In genomic region chr10:21145751-21146445, GRCh38 we compare ENCODE assay signal across 22 cellular contexts.
DNase-seq lines count a peak whose midpoint lies in the region; ATAC-seq, FAIRE-seq and TF ChIP-seq lines count a peak whose summit lies in the region.
"Had no signal": no experiment of that assay in that cellular context is flagged by ENCODE, and none has a peak within 500 bp of the region (broad histone marks: within the 10 kb centered on the region; RNA-seq: fewer than 3 reads in every experiment).

No MANE protein-coding gene starts in this region.

- H3K79me2 ChIP-seq in H1 (ENCODE audit: control insufficient read depth in 1 of 2, insufficient read depth in 2 of 2, low read length in 2 of 2) (no peaks in the 10 kb centered on the region; a peak in 1 of 4 replicates), mesendoderm (ENCODE audit: control insufficient read depth, insufficient read depth, low read length) (no peaks in the 10 kb centered on the region)

- TF ChIP-seq CTCF in WTC11 (IDR thresholded peaks at IDR 0.05) = no peak
- TF ChIP-seq CTCF in H1 (IDR thresholded peaks at IDR 0.05; ENCODE audit: control extremely low read depth in 1 of 3, insufficient read depth in 1 of 3, low read depth in 1 of 3, low read length in 3 of 3) = no peak

- no peak overlapping the region for H2BK12ac ChIP-seq in H1 (ENCODE audit: low read depth, low read length)

- 0 out of 8 replicates have a peak overlapping the region, but pooled peaks of 1 of the 4 experiments have one; percentile 5 for H3K4me3 ChIP-seq in H1 (ENCODE audit: extremely low read depth in 1 of 4, insufficient read depth in 2 of 4, low read depth in 3 of 4, low read length in 4 of 4)
- no peak overlapping the region for H3K4me3 ChIP-seq in mesendoderm (ENCODE audit: low read length)
- H3K4me3 ChIP-seq: GM12878, lung, psoas muscle had no signal

- TF ChIP-seq POLR2A in H1 (IDR thresholded peaks at IDR 0.05; ENCODE audit: control extremely low read depth in 1 of 2, low read depth in 2 of 2, low read length in 2 of 2) = no peak

- H3K36me3 ChIP-seq in H1 (ENCODE audit: control insufficient read depth in 2 of 4, insufficient read depth in 4 of 4, low read length in 3 of 4) (no peaks in the 10 kb centered on the region), mesendoderm (ENCODE audit: control insufficient read depth, insufficient read depth, low read length) (no peaks in the 10 kb centered on the region)

- DNase-seq in WTC11 (ENCODE audit: low spot score) (peak; percentile 39), H1 (ENCODE audit: low read depth in 1 of 2, low spot score in 2 of 2) (no peak), mesendoderm (peak; percentile 13), superior temporal gyrus (ENCODE audit: extremely low spot score) (peak; percentile 47), amniotic stem cell (lab: John Stamatoyannopoulos, UW) (no peak)
- DNase-seq: activated CD4-positive, alpha-beta T cell treated with anti-CD3 and anti-CD28 coated beads for 36 hours; CD8-positive, alpha-beta memory T cell; NCI-H1092 treated with DMSO at 0.1 percent for 48 hours; NCI-H2081 treated with DMSO at 0.1 percent for 48 hours; NCI-H526 treated with DMSO at 0.1 percent for 48 hours; psoas muscle; small intestine; stimulated activated naive CD4-positive, alpha-beta T cell treated with Interleukin-2 at 50 U/mL for 16 hours; SW 1271 had no signal

- WGBS in H1 (ENCODE audit: extremely low coverage in 1 of 2, insufficient coverage in 1 of 2, insufficient read length in 1 of 2, insufficient replicate concordance in 2 of 2, low coverage in 1 of 2, low lambda C conversion rate in 2 of 2, missing lambda C conversion rate in 1 of 2), 2 experiments = 59% methylated on average over 13 of the region's 13 CpGs; no CpG with 5 or more reads in 1 of the 2 experiments
- WGBS in mesendoderm (ENCODE audit: extremely low coverage, insufficient coverage, low lambda C conversion rate) = no CpG with 5 or more reads among the region's 13 CpGs

- no peaks in the 10 kb centered on the region for H3K27me3 Mint-ChIP-seq in WTC11 (ENCODE audit: low read depth)
- H3K27me3 Mint-ChIP-seq in activated T-helper 17 cell treated with anti-CD3 and anti-CD28 coated beads, Interleukin-2, amount 50 U/mL, for 72 hours = no peaks in the 10 kb centered on the region

- H3K9me3 ChIP-seq in H1 (ENCODE audit: insufficient read depth in 2 of 2, low read depth in 1 of 2, low read length in 1 of 2) = no peaks in the 10 kb centered on the region
- H3K9me3 ChIP-seq: psoas muscle had no signal

- H4K5ac ChIP-seq in H1 (ENCODE audit: insufficient read length, low read depth, low read length) = no peak overlapping the region
- H4K5ac ChIP-seq in mesendoderm (ENCODE audit: low read length) = no peak overlapping the region

- H2BK120ac ChIP-seq in H1 (replicated peaks; ENCODE audit: low read depth, low read length) (no peak overlapping the region), mesendoderm (ENCODE audit: low read depth, low read length) (no peak overlapping the region)

- peaks cover 16% of the 10 kb centered on the region for H3K4me1 Mint-ChIP-seq in WTC11
- H3K4me1 Mint-ChIP-seq in activated T-helper 17 cell treated with anti-CD3 and anti-CD28 coated beads, Interleukin-2, amount 50 U/mL, for 72 hours = no peaks in the 10 kb centered on the region
- H3K4me1 Mint-ChIP-seq: activated CD4-positive, alpha-beta T cell treated with anti-CD3 and anti-CD28 coated beads for 36 hours; CD8-positive, alpha-beta memory T cell had no signal

- ATAC-seq in WTC11 (peak; percentile 79), HG02678 (IDR thresholded peaks at IDR 0.05; ENCODE audit: unreplicated experiment) (no peak)
- no peak for ATAC-seq in activated T-helper 17 cell treated with anti-CD3 and anti-CD28 coated beads, Interleukin-2, amount 50 U/mL, for 72 hours (replicated peaks)
- ATAC-seq: activated CD4-positive, alpha-beta T cell treated with anti-CD3 and anti-CD28 coated beads for 36 hours; GM12878; psoas muscle had no signal

- no peak overlapping the region for H3K27ac Mint-ChIP-seq in WTC11
- H3K27ac Mint-ChIP-seq in activated T-helper 17 cell treated with anti-CD3 and anti-CD28 coated beads, Interleukin-2, amount 50 U/mL, for 72 hours = no peak overlapping the region
- H3K27ac Mint-ChIP-seq: activated CD4-positive, alpha-beta T cell treated with anti-CD3 and anti-CD28 coated beads for 36 hours; activated naive CD4-positive, alpha-beta T cell treated with anti-CD3 and anti-CD28 coated beads, Interleukin-2, amount 50 U/mL, for 72 hours; CD8-positive, alpha-beta memory T cell had no signal

- H2AFZ ChIP-seq in H1 (ENCODE audit: low read length) = peak overlapping the region; percentile 55; the same call in 1 of the 2 replicates

- H3K27me3 ChIP-seq in H1 (replicated peaks in 1 of 4; ENCODE audit: control insufficient read depth in 3 of 4, extremely low read depth in 1 of 4, insufficient read depth in 3 of 4, low read length in 3 of 4) = no peaks in the 10 kb centered on the region
- no peaks in the 10 kb centered on the region for H3K27me3 ChIP-seq in mesendoderm (ENCODE audit: insufficient read depth, low read length, poor library complexity)

- H3K4ac ChIP-seq in H1 (replicated peaks; ENCODE audit: insufficient read length, low read depth, low read length) (no peak overlapping the region), mesendoderm (ENCODE audit: low read depth, low read length) (no peak overlapping the region)

- no peaks in the 10 kb centered on the region; the same call in 1 of the 2 replicates for H3K79me1 ChIP-seq in H1 (ENCODE audit: low read depth, low read length)
- H3K79me1 ChIP-seq in mesendoderm (ENCODE audit: low read length) = no peaks in the 10 kb centered on the region

- H4K20me1 ChIP-seq in H1 (replicated peaks in 1 of 2; ENCODE audit: control insufficient read depth in 1 of 2, insufficient read depth in 2 of 2, low read length in 2 of 2) = no peaks in the 10 kb centered on the region

- no peak for TF ChIP-seq RAD21 in H1 (IDR thresholded peaks at IDR 0.05 in 1 of 2, conservative IDR thresholded peaks at IDR 0.05 in 1 of 2; ENCODE audit: low read depth in 2 of 2, low read length in 2 of 2)

- H3K23ac ChIP-seq in H1 (ENCODE audit: insufficient read length) = no peak overlapping the region
- H3K23ac ChIP-seq in mesendoderm (ENCODE audit: low read length) = no peak overlapping the region

- H4K8ac ChIP-seq in H1 (ENCODE audit: extremely low read depth, insufficient read depth, low read length) (no peak overlapping the region), mesendoderm (ENCODE audit: low read depth, low read length) (no peak overlapping the region)

- no peak for TF ChIP-seq EP300 in H1 (IDR thresholded peaks at IDR 0.05; ENCODE audit: borderline replicate concordance in 1 of 2, low read depth in 2 of 2, low read length in 2 of 2)

- POLR2A ChIA-PET in WTC11 (lab: Charles Lee) (interaction anchor here (0.6 kb wide), 1 partner anchor 14 kb away, joined by 3 read pairs; no protein-coding TSS in a partner anchor), H1 (lab: Charles Lee; ENCODE audit: partially characterized antibody) (interaction anchor here (1.3 kb wide), 1 partner anchor 16 kb away, joined by 4 read pairs; no protein-coding TSS in a partner anchor)

- no peak overlapping the region for H2BK5ac ChIP-seq in H1 (ENCODE audit: low read depth, low read length)
- no peak overlapping the region for H2BK5ac ChIP-seq in mesendoderm (ENCODE audit: low read length)

- CTCF ChIA-PET in WTC11 (lab: Charles Lee) = no interaction called here
- CTCF ChIA-PET in H1 (lab: Charles Lee; ENCODE audit: partially characterized antibody) = interaction anchor here (0.6 to 0.9 kb wide), 4 partner anchors 8 to 793 kb away, joined by 3 to 4 read pairs (median 3); no protein-coding TSS in a partner anchor

- H3K18ac ChIP-seq in H1 (ENCODE audit: extremely low read depth, low read length) = no peak overlapping the region
- H3K18ac ChIP-seq in mesendoderm (ENCODE audit: low read length) = no peak overlapping the region

- no peak overlapping the region for H2AK5ac ChIP-seq in H1 (ENCODE audit: low read depth, low read length)
- no peak overlapping the region for H2AK5ac ChIP-seq in mesendoderm (ENCODE audit: low read length)

- H3K27ac ChIP-seq in H1 (ENCODE audit: low read depth, low read length) (no peak overlapping the region), mesendoderm (ENCODE audit: low read depth, low read length) (no peak overlapping the region)
- H3K27ac ChIP-seq: psoas muscle had no signal

- no peak overlapping the region for H3K14ac ChIP-seq in H1 (ENCODE audit: insufficient read length)

- H4K91ac ChIP-seq in H1 (replicated peaks; ENCODE audit: insufficient read length, low read length) = no peak overlapping the region

- no peaks in the 10 kb centered on the region for H3K23me2 ChIP-seq in H1 (ENCODE audit: low read depth, low read length)

- no peaks in the 10 kb centered on the region for H3K36me3 Mint-ChIP-seq in WTC11
- no peaks in the 10 kb centered on the region for H3K36me3 Mint-ChIP-seq in activated T-helper 17 cell treated with anti-CD3 and anti-CD28 coated beads, Interleukin-2, amount 50 U/mL, for 72 hours (ENCODE audit: low read depth)
- H3K36me3 Mint-ChIP-seq: activated naive CD4-positive, alpha-beta T cell treated with anti-CD3 and anti-CD28 coated beads, Interleukin-2, amount 50 U/mL, for 72 hours; CD8-positive, alpha-beta memory T cell had no signal

- no peaks in the 10 kb centered on the region for H3K9me3 Mint-ChIP-seq in WTC11
- H3K9me3 Mint-ChIP-seq in activated T-helper 17 cell treated with anti-CD3 and anti-CD28 coated beads, Interleukin-2, amount 50 U/mL, for 72 hours = peaks cover 3% of the 10 kb centered on the region
- H3K9me3 Mint-ChIP-seq: activated naive CD4-positive, alpha-beta T cell treated with anti-CD3 and anti-CD28 coated beads, Interleukin-2, amount 50 U/mL, for 72 hours; CD8-positive, alpha-beta memory T cell had no signal

- H3K4me2 ChIP-seq in H1 (ENCODE audit: insufficient read depth in 1 of 2, low read depth in 2 of 2, low read length in 2 of 2) (peak overlapping the region in 1 of 2 experiments; percentile 7; a peak in 2 of 4 replicates), mesendoderm (ENCODE audit: low read length) (no peak overlapping the region)

- no peak overlapping the region; a peak in 2 of 7 replicates for H3K9ac ChIP-seq in H1 (replicated peaks in 1 of 4; ENCODE audit: extremely low read depth in 1 of 4, low read depth in 3 of 4, low read length in 3 of 4)
- no peak overlapping the region for H3K9ac ChIP-seq in mesendoderm (ENCODE audit: low read length)

- peak; percentile 83 for FAIRE-seq in H1 (lab: Jason Lieb, UNC)
- FAIRE-seq: colon, endometrium, GM12878, islet of Langerhans, small intestine had no signal

- H2BK15ac ChIP-seq in H1 (ENCODE audit: low read length) = no peak overlapping the region
- no peak overlapping the region for H2BK15ac ChIP-seq in mesendoderm (replicated peaks; ENCODE audit: low read depth)

- H3K56ac ChIP-seq in H1 (replicated peaks; ENCODE audit: insufficient read length, low read depth, low read length) (no peak overlapping the region), mesendoderm (ENCODE audit: low read length) (no peak overlapping the region)

- H3K4me3 Mint-ChIP-seq in WTC11 = no peak overlapping the region
- no peak overlapping the region for H3K4me3 Mint-ChIP-seq in activated T-helper 17 cell treated with anti-CD3 and anti-CD28 coated beads, Interleukin-2, amount 50 U/mL, for 72 hours
- H3K4me3 Mint-ChIP-seq: activated CD4-positive, alpha-beta T cell treated with anti-CD3 and anti-CD28 coated beads for 36 hours; CD8-positive, alpha-beta memory T cell had no signal

- H3K4me1 ChIP-seq in H1 (replicated peaks in 1 of 4; ENCODE audit: control insufficient read depth in 3 of 4, insufficient read depth in 4 of 4, low read length in 3 of 4) (peaks cover 0 to 14% (median 7%) of the 10 kb centered on the region in 4 experiments; a peak in 6 of 7 replicates), mesendoderm (ENCODE audit: control insufficient read depth, low read depth, low read length) (no peaks in the 10 kb centered on the region)
- H3K4me1 ChIP-seq: psoas muscle had no signal

- no peak overlapping the region for H2BK20ac ChIP-seq in H1 (ENCODE audit: low read length)

Comparison
In these comparisons a context has a peak if more than half of its experiments do, and no peak if none do; other contexts are left out.
1. DNase-seq: peak in WTC11 (single experiment), mesendoderm (single experiment) and superior temporal gyrus (single experiment); none in H1 (0 of 2) and amniotic stem cell (single experiment).
2. Of the 9 proteins assayed by ChIP-seq in both WTC11 and H1: peak only in WTC11: none; only in H1: none; in both: MAX; in neither: 8.